In the genomic region with DNA sequence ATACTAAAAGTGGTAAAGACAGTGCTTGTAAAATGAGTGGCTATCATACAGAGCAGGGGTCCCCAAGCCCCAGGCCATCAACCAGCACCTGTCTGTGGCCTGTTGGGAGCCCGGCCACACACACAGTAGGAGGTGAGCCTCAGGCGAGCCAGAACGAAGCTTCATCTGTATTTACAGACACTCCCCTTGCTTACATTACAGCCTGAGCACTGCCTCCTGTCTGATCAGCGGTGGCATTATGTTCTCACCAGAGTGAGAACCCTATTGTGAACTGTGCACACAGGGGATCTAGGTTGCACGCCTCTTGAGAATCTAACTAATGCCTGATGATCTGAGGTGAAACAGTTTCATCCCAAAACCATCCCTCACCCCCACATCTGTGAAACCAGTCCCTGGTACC, we compare ENCODE assay signal across 1 cellular context.
TF ChIP-seq lines count a peak whose summit lies in the region.

No MANE protein-coding gene starts in this region.

TF ChIP-seq in K562, 482 proteins besides CTCF, POLR2A, EP300 and RAD21 (continued from another document):
- TF ChIP-seq, protein P1, sequence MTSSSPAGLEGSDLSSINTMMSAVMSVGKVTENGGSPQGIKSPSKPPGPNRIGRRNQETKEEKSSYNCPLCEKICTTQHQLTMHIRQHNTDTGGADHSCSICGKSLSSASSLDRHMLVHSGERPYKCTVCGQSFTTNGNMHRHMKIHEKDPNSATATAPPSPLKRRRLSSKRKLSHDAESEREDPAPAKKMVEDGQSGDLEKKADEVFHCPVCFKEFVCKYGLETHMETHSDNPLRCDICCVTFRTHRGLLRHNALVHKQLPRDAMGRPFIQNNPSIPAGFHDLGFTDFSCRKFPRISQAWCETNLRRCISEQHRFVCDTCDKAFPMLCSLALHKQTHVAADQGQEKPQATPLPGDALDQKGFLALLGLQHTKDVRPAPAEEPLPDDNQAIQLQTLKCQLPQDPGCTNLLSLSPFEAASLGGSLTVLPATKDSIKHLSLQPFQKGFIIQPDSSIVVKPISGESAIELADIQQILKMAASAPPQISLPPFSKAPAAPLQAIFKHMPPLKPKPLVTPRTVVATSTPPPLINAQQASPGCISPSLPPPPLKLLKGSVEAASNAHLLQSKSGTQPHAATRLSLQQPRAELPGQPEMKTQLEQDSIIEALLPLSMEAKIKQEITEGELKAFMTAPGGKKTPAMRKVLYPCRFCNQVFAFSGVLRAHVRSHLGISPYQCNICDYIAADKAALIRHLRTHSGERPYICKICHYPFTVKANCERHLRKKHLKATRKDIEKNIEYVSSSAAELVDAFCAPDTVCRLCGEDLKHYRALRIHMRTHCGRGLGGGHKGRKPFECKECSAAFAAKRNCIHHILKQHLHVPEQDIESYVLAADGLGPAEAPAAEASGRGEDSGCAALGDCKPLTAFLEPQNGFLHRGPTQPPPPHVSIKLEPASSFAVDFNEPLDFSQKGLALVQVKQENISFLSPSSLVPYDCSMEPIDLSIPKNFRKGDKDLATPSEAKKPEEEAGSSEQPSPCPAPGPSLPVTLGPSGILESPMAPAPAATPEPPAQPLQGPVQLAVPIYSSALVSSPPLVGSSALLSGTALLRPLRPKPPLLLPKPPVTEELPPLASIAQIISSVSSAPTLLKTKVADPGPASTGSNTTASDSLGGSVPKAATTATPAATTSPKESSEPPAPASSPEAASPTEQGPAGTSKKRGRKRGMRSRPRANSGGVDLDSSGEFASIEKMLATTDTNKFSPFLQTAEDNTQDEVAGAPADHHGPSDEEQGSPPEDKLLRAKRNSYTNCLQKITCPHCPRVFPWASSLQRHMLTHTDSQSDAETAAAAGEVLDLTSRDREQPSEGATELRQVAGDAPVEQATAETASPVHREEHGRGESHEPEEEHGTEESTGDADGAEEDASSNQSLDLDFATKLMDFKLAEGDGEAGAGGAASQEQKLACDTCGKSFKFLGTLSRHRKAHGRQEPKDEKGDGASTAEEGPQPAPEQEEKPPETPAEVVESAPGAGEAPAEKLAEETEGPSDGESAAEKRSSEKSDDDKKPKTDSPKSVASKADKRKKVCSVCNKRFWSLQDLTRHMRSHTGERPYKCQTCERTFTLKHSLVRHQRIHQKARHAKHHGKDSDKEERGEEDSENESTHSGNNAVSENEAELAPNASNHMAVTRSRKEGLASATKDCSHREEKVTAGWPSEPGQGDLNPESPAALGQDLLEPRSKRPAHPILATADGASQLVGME (CRISPR knock-in tag; IDR thresholded peaks at IDR 0.05), result no peak
- TF ChIP-seq SPI1 (IDR thresholded peaks at IDR 0.05; ENCODE audit: borderline replicate concordance, low read depth, low read length), result no peak
- no peak for TF ChIP-seq ZNF175 (CRISPR knock-in tag; IDR thresholded peaks at IDR 0.05; ENCODE audit: low read depth)
